15 cellular contexts compared by ENCODE assay signal in the genomic region with DNA sequence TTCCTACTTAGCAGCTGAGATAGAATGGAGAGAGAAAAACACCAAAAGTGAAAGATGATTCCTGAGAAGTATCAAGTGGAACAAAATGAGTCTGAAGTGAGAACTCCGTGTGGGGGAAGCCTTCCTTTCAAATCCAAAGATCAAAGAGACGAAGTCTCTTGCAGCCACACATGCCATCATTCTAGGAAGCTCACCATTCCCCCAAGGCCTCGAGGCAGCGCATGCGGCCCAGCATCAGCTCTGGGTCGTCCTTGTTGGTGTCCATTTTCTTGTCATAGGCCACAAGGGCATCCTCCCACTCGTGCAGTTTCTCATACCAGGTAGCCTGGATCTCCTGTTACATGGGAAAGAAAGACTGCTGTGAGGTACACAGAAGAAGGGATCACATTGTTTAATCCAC. TPM values are rescaled to one million over a fixed set of nuclear protein-coding genes. Genes with fewer than 3 reads are reported as not detected.
DNase-seq lines count a peak whose midpoint lies in the region; ATAC-seq, FAIRE-seq and TF ChIP-seq lines count a peak whose summit lies in the region.
"Had no signal": no experiment of that assay in that cellular context is flagged by ENCODE, and none has a peak within 500 bp of the region (broad histone marks: within the 10 kb centered on the region; RNA-seq: fewer than 3 reads in every experiment).

No MANE protein-coding gene starts in this region.

- H3K9me3 ChIP-seq in stomach smooth muscle (ENCODE audit: control insufficient read depth in 2 of 2, low read length in 2 of 2): no peaks in the 10 kb centered on the region
- H3K9me3 ChIP-seq: colonic mucosa, esophagus muscularis mucosa had no signal

- peak overlapping the region; percentile 44 for H3K27ac Mint-ChIP-seq in activated CD4-positive, alpha-beta memory T cell treated with anti-CD3 and anti-CD28 coated beads, Interleukin-2, amount 10 ng/mL, durations not matched to agents 7 days and 5 days
- H3K27ac Mint-ChIP-seq in memory B cell: peak overlapping the region; percentile 87
- H3K27ac Mint-ChIP-seq: progenitor cell of endocrine pancreas had no signal

- no peak overlapping the region for H3K9ac ChIP-seq in stomach smooth muscle (ENCODE audit: low read length in 2 of 2)

- DNase-seq in activated effector memory CD4-positive, alpha-beta T cell treated with anti-CD3 and anti-CD28 coated beads, Interleukin-2, amount 50 U/mL, for 16 hours: peak; percentile 66
- DNase-seq in activated effector memory CD4-positive, alpha-beta T cell treated with Interleukin-2 at 50 U/mL for 16 hours: no peak
- no peak for DNase-seq in activated CD4-positive, alpha-beta memory T cell treated with anti-CD3 and anti-CD28 coated beads, Interleukin-2, amount 10 ng/mL, durations not matched to agents 7 days and 5 days
- DNase-seq in memory B cell (ENCODE audit: low spot score in 2 of 2) (no peak), cerebellum (ENCODE audit: low spot score) (no peak), D721Med (ENCODE audit: insufficient read length, low spot score) (no peak), KBM-7 (no peak)
- DNase-seq: colonic mucosa, KG1, mesendoderm, NCI-H146, SHP77 had no signal

- in situ Hi-C loops in KBM-7 (cut with MboI; ENCODE audit: low pct_unique_long_range_greater_than_20kb, low sequenced_read_pairs): no loop called here

- no peak for TF ChIP-seq CTCF in D721Med (IDR thresholded peaks at IDR 0.05; ENCODE audit: insufficient read depth, missing control alignments)

- H3K9me3 Mint-ChIP-seq in activated CD4-positive, alpha-beta memory T cell treated with anti-CD3 and anti-CD28 coated beads, Interleukin-2, amount 10 ng/mL, durations not matched to agents 7 days and 5 days: no peaks in the 10 kb centered on the region
- no peaks in the 10 kb centered on the region for H3K9me3 Mint-ChIP-seq in memory B cell

- peaks cover 20% of the 10 kb centered on the region for H3K4me1 ChIP-seq in stomach smooth muscle (ENCODE audit: control insufficient read depth, insufficient read depth, low read length)
- H3K4me1 ChIP-seq: colonic mucosa had no signal

- CTCF ChIA-PET in activated CD4-positive, alpha-beta memory T cell treated with anti-CD3 and anti-CD28 coated beads, Interleukin-2, amount 10 ng/mL, durations not matched to agents 7 days and 5 days (lab: Charles Lee): no interaction called here

- no peaks in the 10 kb centered on the region for H3K27me3 ChIP-seq in stomach smooth muscle (ENCODE audit: control insufficient read depth in 1 of 2, insufficient read depth in 2 of 2, low read length in 2 of 2)
- H3K27me3 ChIP-seq: colonic mucosa, esophagus muscularis mucosa had no signal

- H3K36me3 ChIP-seq in stomach smooth muscle (ENCODE audit: control insufficient read depth in 2 of 2, insufficient read depth in 2 of 2, low read length in 2 of 2): peaks cover 14 to 18% of the 10 kb centered on the region in 2 donors
- H3K36me3 ChIP-seq: colonic mucosa had no signal

- H3K4me3 Mint-ChIP-seq in activated CD4-positive, alpha-beta memory T cell treated with anti-CD3 and anti-CD28 coated beads, Interleukin-2, amount 10 ng/mL, durations not matched to agents 7 days and 5 days: no peak overlapping the region
- H3K4me3 Mint-ChIP-seq in memory B cell: no peak overlapping the region

- POLR2A ChIA-PET in activated CD4-positive, alpha-beta memory T cell treated with anti-CD3 and anti-CD28 coated beads, Interleukin-2, amount 10 ng/mL, durations not matched to agents 7 days and 5 days (lab: Charles Lee): interaction anchor here (1.0 kb wide), 1 partner anchor 13 kb away, joined by 5 read pairs; no protein-coding TSS in a partner anchor

- peaks cover 20% of the 10 kb centered on the region for H3K4me1 Mint-ChIP-seq in activated CD4-positive, alpha-beta memory T cell treated with anti-CD3 and anti-CD28 coated beads, Interleukin-2, amount 10 ng/mL, durations not matched to agents 7 days and 5 days
- peaks cover 9% of the 10 kb centered on the region for H3K4me1 Mint-ChIP-seq in memory B cell

- no peak overlapping the region for H3K4me3 ChIP-seq in stomach smooth muscle (ENCODE audit: low read length in 2 of 2)
- H3K4me3 ChIP-seq: colonic mucosa, esophagus muscularis mucosa had no signal

- ATAC-seq in memory B cell (ENCODE audit: low read depth): no peak

- H3K27me3 Mint-ChIP-seq in activated CD4-positive, alpha-beta memory T cell treated with anti-CD3 and anti-CD28 coated beads, Interleukin-2, amount 10 ng/mL, durations not matched to agents 7 days and 5 days: no peaks in the 10 kb centered on the region
- H3K27me3 Mint-ChIP-seq in memory B cell: no peaks in the 10 kb centered on the region
- H3K27me3 Mint-ChIP-seq: progenitor cell of endocrine pancreas had no signal

- FAIRE-seq in D721Med (lab: Jason Lieb, UNC): no peak

- H3K27ac ChIP-seq in stomach smooth muscle (ENCODE audit: low read length): peak overlapping the region; percentile 60
- H3K27ac ChIP-seq: colonic mucosa had no signal

- peaks cover 31% of the 10 kb centered on the region for H3K36me3 Mint-ChIP-seq in activated CD4-positive, alpha-beta memory T cell treated with anti-CD3 and anti-CD28 coated beads, Interleukin-2, amount 10 ng/mL, durations not matched to agents 7 days and 5 days (ENCODE audit: low read depth)
- peaks cover 24% of the 10 kb centered on the region for H3K36me3 Mint-ChIP-seq in memory B cell

RNA-seq across cellular contexts. Expression of a gene that starts 32.2 kb away (rescaled TPM):
- total RNA-seq in activated CD4-positive, alpha-beta memory T cell treated with anti-CD3 and anti-CD28 coated beads, Interleukin-2, amount 10 ng/mL, durations not matched to agents 7 days and 5 days: not detected
- total RNA-seq in cerebellum: 0.27 TPM
- total RNA-seq: progenitor cell of endocrine pancreas had no signal

RNA-seq across cellular contexts. Expression of a gene that starts 57.3 kb away (rescaled TPM):
- 10 to 100 TPM; 65.8 to 67.6 TPM for total RNA-seq in activated CD4-positive, alpha-beta memory T cell treated with anti-CD3 and anti-CD28 coated beads, Interleukin-2, amount 10 ng/mL, durations not matched to agents 7 days and 5 days
- 54.3 TPM for total RNA-seq in cerebellum
